2 cellular contexts compared by ENCODE assay signal in the genomic region with DNA sequence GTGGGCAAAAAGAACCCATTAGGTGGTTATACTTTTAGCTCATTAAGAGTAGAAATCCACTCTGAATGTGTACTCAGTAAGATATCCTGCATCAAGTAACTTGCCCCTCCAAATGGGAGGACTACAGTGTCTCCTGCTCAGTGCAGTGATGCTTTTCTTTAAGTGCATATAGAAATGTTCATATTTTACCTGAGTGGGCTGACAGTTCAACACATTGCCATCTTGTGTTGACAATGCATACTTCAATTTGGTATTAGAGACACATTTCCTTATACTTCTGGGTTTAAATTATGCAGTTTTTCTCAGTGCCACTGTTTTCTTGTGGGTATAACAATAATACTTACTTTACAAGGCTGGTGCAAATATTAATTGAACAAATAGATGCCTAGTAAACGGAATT.
TF ChIP-seq lines count a peak whose summit lies in the region.

No MANE protein-coding gene starts in this region.

TF ChIP-seq in neural cell, 6 proteins besides CTCF, POLR2A, EP300 and RAD21 (continued from another document):
- TF ChIP-seq, protein P1, sequence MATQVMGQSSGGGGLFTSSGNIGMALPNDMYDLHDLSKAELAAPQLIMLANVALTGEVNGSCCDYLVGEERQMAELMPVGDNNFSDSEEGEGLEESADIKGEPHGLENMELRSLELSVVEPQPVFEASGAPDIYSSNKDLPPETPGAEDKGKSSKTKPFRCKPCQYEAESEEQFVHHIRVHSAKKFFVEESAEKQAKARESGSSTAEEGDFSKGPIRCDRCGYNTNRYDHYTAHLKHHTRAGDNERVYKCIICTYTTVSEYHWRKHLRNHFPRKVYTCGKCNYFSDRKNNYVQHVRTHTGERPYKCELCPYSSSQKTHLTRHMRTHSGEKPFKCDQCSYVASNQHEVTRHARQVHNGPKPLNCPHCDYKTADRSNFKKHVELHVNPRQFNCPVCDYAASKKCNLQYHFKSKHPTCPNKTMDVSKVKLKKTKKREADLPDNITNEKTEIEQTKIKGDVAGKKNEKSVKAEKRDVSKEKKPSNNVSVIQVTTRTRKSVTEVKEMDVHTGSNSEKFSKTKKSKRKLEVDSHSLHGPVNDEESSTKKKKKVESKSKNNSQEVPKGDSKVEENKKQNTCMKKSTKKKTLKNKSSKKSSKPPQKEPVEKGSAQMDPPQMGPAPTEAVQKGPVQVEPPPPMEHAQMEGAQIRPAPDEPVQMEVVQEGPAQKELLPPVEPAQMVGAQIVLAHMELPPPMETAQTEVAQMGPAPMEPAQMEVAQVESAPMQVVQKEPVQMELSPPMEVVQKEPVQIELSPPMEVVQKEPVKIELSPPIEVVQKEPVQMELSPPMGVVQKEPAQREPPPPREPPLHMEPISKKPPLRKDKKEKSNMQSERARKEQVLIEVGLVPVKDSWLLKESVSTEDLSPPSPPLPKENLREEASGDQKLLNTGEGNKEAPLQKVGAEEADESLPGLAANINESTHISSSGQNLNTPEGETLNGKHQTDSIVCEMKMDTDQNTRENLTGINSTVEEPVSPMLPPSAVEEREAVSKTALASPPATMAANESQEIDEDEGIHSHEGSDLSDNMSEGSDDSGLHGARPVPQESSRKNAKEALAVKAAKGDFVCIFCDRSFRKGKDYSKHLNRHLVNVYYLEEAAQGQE (IDR thresholded peaks at IDR 0.05; ENCODE audit: borderline replicate concordance): no peak
- no peak for TF ChIP-seq EZH2 (IDR thresholded peaks at IDR 0.05; ENCODE audit: borderline replicate concordance, insufficient read depth, low read length, poor library complexity, severe bottlenecking)

TF ChIP-seq in SK-N-SH, 30 proteins besides CTCF, POLR2A, EP300 and RAD21 (continued from another document):
- TF ChIP-seq, protein P2, sequence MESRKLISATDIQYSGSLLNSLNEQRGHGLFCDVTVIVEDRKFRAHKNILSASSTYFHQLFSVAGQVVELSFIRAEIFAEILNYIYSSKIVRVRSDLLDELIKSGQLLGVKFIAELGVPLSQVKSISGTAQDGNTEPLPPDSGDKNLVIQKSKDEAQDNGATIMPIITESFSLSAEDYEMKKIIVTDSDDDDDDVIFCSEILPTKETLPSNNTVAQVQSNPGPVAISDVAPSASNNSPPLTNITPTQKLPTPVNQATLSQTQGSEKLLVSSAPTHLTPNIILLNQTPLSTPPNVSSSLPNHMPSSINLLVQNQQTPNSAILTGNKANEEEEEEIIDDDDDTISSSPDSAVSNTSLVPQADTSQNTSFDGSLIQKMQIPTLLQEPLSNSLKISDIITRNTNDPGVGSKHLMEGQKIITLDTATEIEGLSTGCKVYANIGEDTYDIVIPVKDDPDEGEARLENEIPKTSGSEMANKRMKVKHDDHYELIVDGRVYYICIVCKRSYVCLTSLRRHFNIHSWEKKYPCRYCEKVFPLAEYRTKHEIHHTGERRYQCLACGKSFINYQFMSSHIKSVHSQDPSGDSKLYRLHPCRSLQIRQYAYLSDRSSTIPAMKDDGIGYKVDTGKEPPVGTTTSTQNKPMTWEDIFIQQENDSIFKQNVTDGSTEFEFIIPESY (IDR thresholded peaks at IDR 0.05; ENCODE audit: borderline replicate concordance, low read depth): no peak
- TF ChIP-seq ELF1 (IDR thresholded peaks at IDR 0.05): no peak
- TF ChIP-seq FOXJ3 (CRISPR knock-in tag; IDR thresholded peaks at IDR 0.05): no peak
- no peak for TF ChIP-seq MEF2A (IDR thresholded peaks at IDR 0.05; ENCODE audit: borderline replicate concordance, low read depth)
- no peak for TF ChIP-seq GABPA (IDR thresholded peaks at IDR 0.05; ENCODE audit: low read depth)
- TF ChIP-seq, protein P3, sequence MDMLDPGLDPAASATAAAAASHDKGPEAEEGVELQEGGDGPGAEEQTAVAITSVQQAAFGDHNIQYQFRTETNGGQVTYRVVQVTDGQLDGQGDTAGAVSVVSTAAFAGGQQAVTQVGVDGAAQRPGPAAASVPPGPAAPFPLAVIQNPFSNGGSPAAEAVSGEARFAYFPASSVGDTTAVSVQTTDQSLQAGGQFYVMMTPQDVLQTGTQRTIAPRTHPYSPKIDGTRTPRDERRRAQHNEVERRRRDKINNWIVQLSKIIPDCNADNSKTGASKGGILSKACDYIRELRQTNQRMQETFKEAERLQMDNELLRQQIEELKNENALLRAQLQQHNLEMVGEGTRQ (IDR thresholded peaks at IDR 0.05; ENCODE audit: borderline replicate concordance, low read depth, low read length): no peak
- no peak for TF ChIP-seq TEAD4 (IDR thresholded peaks at IDR 0.05; ENCODE audit: borderline replicate concordance, insufficient read depth)
- no peak for TF ChIP-seq JUND (IDR thresholded peaks at IDR 0.05)
